Comparison of ENCODE assay signal across 2 cellular contexts in genomic region chr20:25699914-25700313, GRCh38.
A peak's percentile ranks its signal among the peaks of the same experiment; 100 is the strongest.
TF ChIP-seq lines count a peak whose summit lies in the region.

No MANE protein-coding gene starts in this region.

TF ChIP-seq in A549, 52 proteins besides CTCF, POLR2A, EP300 and RAD21 (continued from another document):
- TF ChIP-seq MAFK (IDR thresholded peaks at IDR 0.05; ENCODE audit: partially characterized antibody) = peak; percentile 40
TF ChIP-seq in A549: peak in this region for 2.

TF ChIP-seq in K562, 482 proteins besides CTCF, POLR2A, EP300 and RAD21 (continued from another document):
- TF ChIP-seq ZNF280A (IDR thresholded peaks at IDR 0.05; ENCODE audit: low read depth, partially characterized antibody) = peak; percentile 15
- peak; percentile 86 to 87 for TF ChIP-seq TRIM24 (IDR thresholded peaks at IDR 0.05)
- peak; percentile 93 for TF ChIP-seq ZNF324 (CRISPR knock-in tag; IDR thresholded peaks at IDR 0.05)
- no peak for TF ChIP-seq MBD2 (IDR thresholded peaks at IDR 0.05; ENCODE audit: borderline replicate concordance, low read depth)
- no peak for TF ChIP-seq CCAR2 (IDR thresholded peaks at IDR 0.05; ENCODE audit: low read depth, low read length)
- 0 out of 2 replicates have a peak, but pooled peaks have one; percentile 5 for TF ChIP-seq MAFK (IDR thresholded peaks at IDR 0.05; ENCODE audit: low read length)
- no peak for TF ChIP-seq SAFB (IDR thresholded peaks at IDR 0.05; ENCODE audit: borderline replicate concordance, low read depth, low read length)
- TF ChIP-seq MAFF (IDR thresholded peaks at IDR 0.05; ENCODE audit: low read length) = 0 out of 2 replicates have a peak, but pooled peaks have one; percentile 30
- no peak for TF ChIP-seq POLR2AphosphoS2 (IDR thresholded peaks at IDR 0.05; ENCODE audit: low read length)
- TF ChIP-seq, protein P1, sequence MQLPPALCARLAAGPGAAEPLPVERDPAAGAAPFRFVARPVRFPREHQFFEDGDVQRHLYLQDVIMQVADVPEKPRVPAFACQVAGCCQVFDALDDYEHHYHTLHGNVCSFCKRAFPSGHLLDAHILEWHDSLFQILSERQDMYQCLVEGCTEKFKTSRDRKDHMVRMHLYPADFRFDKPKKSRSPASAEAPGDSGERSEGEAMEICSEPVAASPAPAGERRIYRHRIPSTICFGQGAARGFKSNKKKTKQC (CRISPR knock-in tag; IDR thresholded peaks at IDR 0.05) = no peak
- TF ChIP-seq ZNF316 (IDR thresholded peaks at IDR 0.05) = peak; percentile 85
- TF ChIP-seq MAFG (tag; conservative IDR thresholded peaks at IDR 0.05) = peak; percentile 62
- no peak for TF ChIP-seq CXXC5 (CRISPR knock-in tag; IDR thresholded peaks at IDR 0.05)
- TF ChIP-seq BRF1 (IDR thresholded peaks at IDR 0.05; ENCODE audit: borderline replicate concordance, extremely low read depth, insufficient read length) = no peak
- peak; percentile 75 for TF ChIP-seq C11orf30 (IDR thresholded peaks at IDR 0.05; ENCODE audit: low read depth)
- 0 out of 2 replicates have a peak, but pooled peaks have one; percentile 33 for TF ChIP-seq NFE2 (IDR thresholded peaks at IDR 0.05; ENCODE audit: low read depth)
